9 cellular contexts compared by ENCODE assay signal in the genomic region with DNA sequence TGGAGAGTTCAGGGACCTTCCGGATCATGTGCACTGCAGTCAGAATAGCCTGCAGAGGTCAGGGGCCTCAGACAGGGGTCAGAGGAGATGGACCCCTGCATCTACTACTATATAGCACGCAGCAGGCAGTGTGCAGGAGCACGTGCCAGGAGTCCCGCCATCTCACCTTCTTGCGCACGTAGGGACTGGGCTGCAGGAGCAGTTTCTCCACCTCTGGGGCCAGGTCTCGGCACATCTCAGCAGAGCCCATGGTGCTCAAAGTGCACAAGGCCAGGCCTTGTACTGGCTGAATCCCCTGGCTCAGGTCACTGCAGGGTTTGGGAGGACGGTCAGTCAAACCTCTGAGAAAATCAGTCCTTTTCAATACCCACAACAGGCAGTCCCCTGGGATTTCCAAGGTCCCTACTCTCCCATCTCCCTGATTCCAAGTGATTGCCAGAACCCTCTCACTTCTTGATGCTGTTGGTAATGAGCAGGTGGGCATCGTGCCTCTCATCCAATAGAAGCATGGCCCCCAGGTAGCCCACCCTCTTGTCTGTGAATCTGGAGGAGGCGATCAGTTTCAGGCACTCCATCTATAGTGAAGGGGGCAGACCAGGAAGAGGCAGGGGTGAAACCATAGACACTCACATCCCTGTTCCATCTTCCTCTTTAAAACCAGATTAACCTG. TPM values are rescaled to one million over a fixed set of nuclear protein-coding genes. Genes with fewer than 3 reads are reported as not detected.
DNase-seq lines count a peak whose midpoint lies in the region; ATAC-seq, FAIRE-seq and TF ChIP-seq lines count a peak whose summit lies in the region.
"Had no signal": no experiment of that assay in that cellular context is flagged by ENCODE, and none has a peak within 500 bp of the region (broad histone marks: within the 10 kb centered on the region; RNA-seq: fewer than 3 reads in every experiment).

No MANE protein-coding gene starts in this region.

- H3K4me1 ChIP-seq in lower lobe of right lung, result peaks cover 28% of the 10 kb centered on the region
- H3K4me1 ChIP-seq in uterus, result no peaks in the 10 kb centered on the region

- FAIRE-seq in frontal cortex (lab: Jason Lieb, UNC), result no peak

- peak overlapping the region; percentile 79 for H3K4me3 ChIP-seq in lower lobe of right lung
- H3K4me3 ChIP-seq in uterus, result no peak overlapping the region

- H3K36me3 Mint-ChIP-seq in activated naive CD4-positive, alpha-beta T cell treated with anti-CD3 and anti-CD28 coated beads, Interleukin-2, amount 50 U/mL, for 24 hours, result peaks cover 5% of the 10 kb centered on the region
- peaks cover 19% of the 10 kb centered on the region for H3K36me3 Mint-ChIP-seq in activated naive CD8-positive, alpha-beta T cell treated with anti-CD3 and anti-CD28 coated beads, Interleukin-2, amount 50 U/mL, for 24 hours (ENCODE audit: low read depth)

- intact Hi-C loops in lower lobe of right lung (cut with DNase I), result loop anchor here (10.0 kb wide), 1 partner anchor 91 kb away; no protein-coding TSS in a partner anchor
- intact Hi-C loops in uterus (cut with DNase I; ENCODE audit: low total_unique reads), result no loop called here

- no peaks in the 10 kb centered on the region for H3K9me3 Mint-ChIP-seq in activated naive CD4-positive, alpha-beta T cell treated with anti-CD3 and anti-CD28 coated beads, Interleukin-2, amount 50 U/mL, for 24 hours
- no peaks in the 10 kb centered on the region for H3K9me3 Mint-ChIP-seq in activated naive CD8-positive, alpha-beta T cell treated with anti-CD3 and anti-CD28 coated beads, Interleukin-2, amount 50 U/mL, for 24 hours

- DNase-seq in activated naive CD4-positive, alpha-beta T cell treated with Interleukin-2 at 50 U/mL for 16 hours, result no peak
- DNase-seq in activated naive CD8-positive, alpha-beta T cell treated with anti-CD3 and anti-CD28 coated beads, Interleukin-2, amount 50 U/mL, for 24 hours, result no peak
- DNase-seq in lower lobe of right lung (no peak), uterus (no peak), frontal cortex (ENCODE audit: low spot score in 2 of 2) (no peak)

- peak overlapping the region; percentile 99 for H3K4me3 Mint-ChIP-seq in activated naive CD4-positive, alpha-beta T cell treated with anti-CD3 and anti-CD28 coated beads, Interleukin-2, amount 50 U/mL, for 24 hours
- H3K4me3 Mint-ChIP-seq in activated naive CD8-positive, alpha-beta T cell treated with anti-CD3 and anti-CD28 coated beads, Interleukin-2, amount 50 U/mL, for 24 hours, result peak overlapping the region; percentile 98

- H3K36me3 ChIP-seq in lower lobe of right lung (peaks cover 44% of the 10 kb centered on the region), uterus (no peaks in the 10 kb centered on the region)

- no peaks in the 10 kb centered on the region for H3K9me3 ChIP-seq in lower lobe of right lung
- no peaks in the 10 kb centered on the region for H3K9me3 ChIP-seq in uterus

- peak overlapping the region; percentile 90 for H3K27ac Mint-ChIP-seq in activated naive CD4-positive, alpha-beta T cell treated with anti-CD3 and anti-CD28 coated beads, Interleukin-2, amount 50 U/mL, for 24 hours
- peak overlapping the region; percentile 98 for H3K27ac Mint-ChIP-seq in activated naive CD8-positive, alpha-beta T cell treated with anti-CD3 and anti-CD28 coated beads, Interleukin-2, amount 50 U/mL, for 24 hours

- no peak for ATAC-seq in activated naive CD8-positive, alpha-beta T cell treated with anti-CD3 and anti-CD28 coated beads, Interleukin-2, amount 50 U/mL, for 24 hours
- ATAC-seq in lower lobe of right lung (no peak), GM21786 (IDR thresholded peaks at IDR 0.05; ENCODE audit: unreplicated experiment) (no peak), GM18858 (IDR thresholded peaks at IDR 0.05; ENCODE audit: unreplicated experiment) (no peak)

- H3K27ac ChIP-seq in lower lobe of right lung (no peak overlapping the region), uterus (peak overlapping the region; percentile 80 to 86)

- TF ChIP-seq POLR2A in uterus (IDR thresholded peaks at IDR 0.05), result no peak

- H3K27me3 ChIP-seq in lower lobe of right lung (ENCODE audit: low read depth) (no peaks in the 10 kb centered on the region), uterus (no peaks in the 10 kb centered on the region)

- H3K4me1 Mint-ChIP-seq in activated naive CD4-positive, alpha-beta T cell treated with anti-CD3 and anti-CD28 coated beads, Interleukin-2, amount 50 U/mL, for 24 hours, result peaks cover 34% of the 10 kb centered on the region
- peaks cover 31% of the 10 kb centered on the region for H3K4me1 Mint-ChIP-seq in activated naive CD8-positive, alpha-beta T cell treated with anti-CD3 and anti-CD28 coated beads, Interleukin-2, amount 50 U/mL, for 24 hours

- TF ChIP-seq CTCF in lower lobe of right lung (IDR thresholded peaks at IDR 0.05) (no peak), uterus (IDR thresholded peaks at IDR 0.05) (no peak)

- no peaks in the 10 kb centered on the region for H3K27me3 Mint-ChIP-seq in activated naive CD4-positive, alpha-beta T cell treated with anti-CD3 and anti-CD28 coated beads, Interleukin-2, amount 50 U/mL, for 24 hours
- H3K27me3 Mint-ChIP-seq in activated naive CD8-positive, alpha-beta T cell treated with anti-CD3 and anti-CD28 coated beads, Interleukin-2, amount 50 U/mL, for 24 hours, result no peaks in the 10 kb centered on the region

RNA-seq across cellular contexts. Expression of gene AP1G2, which starts 1.3 kb away (rescaled TPM):
- 146 TPM for total RNA-seq in lower lobe of right lung
- 10 to 100 TPM; 38.9 to 98.8 (median 68.8) TPM for total RNA-seq in uterus
- 12.6 TPM for total RNA-seq in frontal cortex

RNA-seq across cellular contexts. Expression of gene THTPA, which starts 10.2 kb away (rescaled TPM):
- total RNA-seq in lower lobe of right lung (19.1 TPM), uterus (10 to 100 TPM in 3 of 4 donors, 1 to 10 TPM in 1; 6.4 to 16.8 (median 15.2) TPM), frontal cortex (23.6 TPM)

RNA-seq across cellular contexts. Expression of gene JPH4, which starts 12.3 kb away (rescaled TPM):
- total RNA-seq in lower lobe of right lung (5.1 TPM), uterus (10 to 100 TPM in 2 of 4 donors, 1 to 10 TPM in 2; 2.4 to 49.2 (median 19.9) TPM), frontal cortex (32.2 TPM)

RNA-seq across cellular contexts. Expression of gene ZFHX2, which starts 14.7 kb away (rescaled TPM):
- total RNA-seq in lower lobe of right lung (5.1 TPM), uterus (1 to 10 TPM in 1 of 4 donors, under 1 TPM in 1, not detected in 2; 0.35 to 1.7 TPM), frontal cortex (1.2 TPM)
- total RNA-seq: RPMI7951 had no signal
